ENCODE assay signal across 1 cellular context in genomic region chr18:26376106-26376505, GRCh38.
TF ChIP-seq lines count a peak whose summit lies in the region.

No MANE protein-coding gene starts in this region.

TF ChIP-seq in K562, 482 proteins besides CTCF, POLR2A, EP300 and RAD21 (continued from another document):
- no peak for TF ChIP-seq TSHZ1 (CRISPR knock-in tag; IDR thresholded peaks at IDR 0.05)
- no peak for TF ChIP-seq ZNF280B (CRISPR knock-in tag; IDR thresholded peaks at IDR 0.05)
- TF ChIP-seq CEBPG (CRISPR knock-in tag; IDR thresholded peaks at IDR 0.05) = no peak
- no peak for TF ChIP-seq CEBPG (tag; conservative IDR thresholded peaks at IDR 0.05 in 1 of 2, IDR thresholded peaks at IDR 0.05 in 1 of 2)
- no peak for TF ChIP-seq KDM2B (CRISPR knock-in tag; IDR thresholded peaks at IDR 0.05)
- TF ChIP-seq MYC (IDR thresholded peaks at IDR 0.05; ENCODE audit: low read depth, low read length) = no peak
- no peak for TF ChIP-seq MYC (CRISPR knock-in tag; IDR thresholded peaks at IDR 0.05; ENCODE audit: borderline replicate concordance, low read depth)
- no peak for TF ChIP-seq RNF2 (IDR thresholded peaks at IDR 0.05)
- TF ChIP-seq ZNF277 (CRISPR knock-in tag; IDR thresholded peaks at IDR 0.05; ENCODE audit: borderline replicate concordance) = no peak
- TF ChIP-seq ZNF316 (IDR thresholded peaks at IDR 0.05) = peak; percentile 97
- no peak for TF ChIP-seq ELK3 (CRISPR knock-in tag; IDR thresholded peaks at IDR 0.05)
- no peak for TF ChIP-seq CSDE1 (IDR thresholded peaks at IDR 0.05)
- peak; percentile 95 for TF ChIP-seq MAFF (IDR thresholded peaks at IDR 0.05; ENCODE audit: low read length)
- no peak for TF ChIP-seq ZNF175 (CRISPR knock-in tag; IDR thresholded peaks at IDR 0.05; ENCODE audit: low read depth)
